In the genomic region with DNA sequence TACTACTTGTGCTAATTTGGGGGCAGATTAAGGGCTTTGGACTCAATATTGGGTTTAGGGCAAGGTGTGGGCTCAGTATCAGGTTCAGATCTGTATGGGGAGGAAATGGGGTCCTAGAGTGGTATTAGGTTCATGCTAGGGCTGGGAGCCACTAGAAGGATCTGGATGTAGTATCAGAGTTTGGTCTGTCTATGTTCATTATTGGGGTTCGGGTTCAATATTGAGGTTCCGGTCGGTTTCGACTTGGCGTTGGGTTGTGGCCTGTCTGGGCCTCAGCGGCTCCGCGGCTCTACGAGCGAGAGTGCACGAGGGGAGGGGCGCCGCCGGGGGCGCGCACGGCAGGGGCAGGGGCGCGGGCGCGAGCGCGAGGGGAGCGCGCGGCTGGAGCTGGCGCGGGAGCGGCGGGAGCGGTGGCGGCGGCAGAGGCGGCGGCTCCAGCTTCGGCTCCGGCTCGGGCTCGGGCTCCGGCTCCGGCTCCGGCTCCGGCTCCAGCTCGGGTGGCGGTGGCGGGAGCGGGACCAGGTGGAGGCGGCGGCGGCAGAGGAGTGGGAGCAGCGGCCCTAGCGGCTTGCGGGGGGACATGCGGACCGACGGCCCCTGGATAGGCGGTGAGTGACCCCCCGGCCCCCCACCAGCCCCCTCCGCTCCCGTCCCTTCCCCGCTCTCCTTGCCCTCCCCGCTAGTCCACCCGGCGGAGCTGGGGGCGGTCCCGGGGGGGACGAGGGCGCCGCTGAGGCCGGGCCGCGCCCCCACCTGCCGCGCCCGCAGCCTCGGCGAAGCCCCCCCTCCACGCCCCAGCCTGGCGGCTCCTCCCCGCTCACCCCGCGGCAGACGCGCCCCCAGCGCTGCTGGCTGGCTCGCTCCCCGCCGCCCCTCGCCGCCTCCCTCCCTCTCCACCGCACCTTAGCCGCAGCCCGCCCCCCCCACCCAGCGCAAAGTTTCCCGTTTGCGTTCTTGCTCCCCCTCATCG, we compare ENCODE assay signal across 8 cellular contexts. TPM values are rescaled to one million over a fixed set of nuclear protein-coding genes. Genes with fewer than 3 reads are reported as not detected.
DNase-seq lines count a peak whose midpoint lies in the region; ATAC-seq and TF ChIP-seq lines count a peak whose summit lies in the region.

A gene (plus strand): TSS at position 401 of the 970 bp plus-strand sequence. CDS start 14,193 bp downstream, outside the sequence.

- peak within 1 kb of the TSS; percentile 36 for H2BK120ac ChIP-seq in neuronal stem cell (ENCODE audit: low read depth, low read length)

- in situ Hi-C loops in GM13976 (cut with MboI; ENCODE audit: low sequenced_read_pairs, unreplicated experiment): loop anchor here (25.0 kb wide), 1 partner anchor 407 kb away; a partner anchor contains a TSS

- H3K27ac ChIP-seq in neuronal stem cell (replicated peaks; ENCODE audit: low read length): no peak within 1 kb of the TSS
- H3K27ac ChIP-seq in Karpas-422 (ENCODE audit: low read length): no peak within 1 kb of the TSS

- H3K4me3 Mint-ChIP-seq in activated naive CD8-positive, alpha-beta T cell treated with anti-CD3 and anti-CD28 coated beads, Interleukin-2, amount 10 ng/mL, durations not matched to agents 7 days and 5 days: peak within 1 kb of the TSS; percentile 88
- peak within 1 kb of the TSS; percentile 99 for H3K4me3 Mint-ChIP-seq in glutamatergic neuron (ENCODE audit: unreplicated experiment)

- peaks cover 3% of the 10 kb centered on the region for H3K79me1 ChIP-seq in neuronal stem cell (ENCODE audit: low read depth, low read length)

- H2BK5ac ChIP-seq in neuronal stem cell (ENCODE audit: low read length): peak within 1 kb of the TSS; percentile 79

- no peak within 1 kb of the TSS for H3K4ac ChIP-seq in neuronal stem cell (ENCODE audit: low read length)

- H4K8ac ChIP-seq in neuronal stem cell (ENCODE audit: low read depth, low read length): no peak within 1 kb of the TSS

- peaks cover 44% of the 10 kb centered on the region for H3K27me3 Mint-ChIP-seq in activated naive CD8-positive, alpha-beta T cell treated with anti-CD3 and anti-CD28 coated beads, Interleukin-2, amount 10 ng/mL, durations not matched to agents 7 days and 5 days
- H3K27me3 Mint-ChIP-seq in glutamatergic neuron (ENCODE audit: unreplicated experiment): peaks cover 9% of the 10 kb centered on the region

- H2BK12ac ChIP-seq in neuronal stem cell (ENCODE audit: low read length): no peak within 1 kb of the TSS

- peak within 1 kb of the TSS; percentile 98 for H3K4me2 ChIP-seq in neuronal stem cell (ENCODE audit: insufficient read depth, low read length, poor library complexity, severe bottlenecking)
- H3K4me2 ChIP-seq in Karpas-422 (ENCODE audit: low read depth, low read length, poor library complexity, severe bottlenecking): no peak within 1 kb of the TSS

- ATAC-seq in activated naive CD8-positive, alpha-beta T cell treated with anti-CD3 and anti-CD28 coated beads, Interleukin-2, amount 10 ng/mL, durations not matched to agents 7 days and 5 days (ENCODE audit: low read depth): peak; percentile 32
- no peak for ATAC-seq in HG02840 (IDR thresholded peaks at IDR 0.05; ENCODE audit: low FRiP score, unreplicated experiment)

- H3K14ac ChIP-seq in neuronal stem cell (ENCODE audit: low read length): no peak within 1 kb of the TSS

- H3K9me2 ChIP-seq in Karpas-422 (replicated peaks; ENCODE audit: insufficient read depth, low read length): no peaks in the 10 kb centered on the region

- peaks cover 18% of the 10 kb centered on the region for H3K4me1 Mint-ChIP-seq in activated naive CD8-positive, alpha-beta T cell treated with anti-CD3 and anti-CD28 coated beads, Interleukin-2, amount 10 ng/mL, durations not matched to agents 7 days and 5 days
- H3K4me1 Mint-ChIP-seq in glutamatergic neuron (ENCODE audit: low read depth, unreplicated experiment): peaks cover 26% of the 10 kb centered on the region

- H3K23ac ChIP-seq in neuronal stem cell (ENCODE audit: low read depth, low read length, poor library complexity): peak within 1 kb of the TSS; percentile 89

- H2BK15ac ChIP-seq in neuronal stem cell (ENCODE audit: low read length): peak within 1 kb of the TSS; percentile 50

- no peak within 1 kb of the TSS for H4K91ac ChIP-seq in neuronal stem cell (ENCODE audit: low read depth, low read length, poor library complexity)

- no CpG with 5 or more reads among the region's 97 CpGs for WGBS in neuronal stem cell (ENCODE audit: extremely low coverage in 2 of 2, insufficient read length in 2 of 2, insufficient replicate concordance in 1 of 2), 2 donors

- no peak for TF ChIP-seq CTCF in GM13976 (IDR thresholded peaks at IDR 0.05; ENCODE audit: borderline replicate concordance, control extremely low read depth, extremely low read depth, insufficient read depth, missing control alignments)
- TF ChIP-seq CTCF in glutamatergic neuron (IDR thresholded peaks at IDR 0.05; ENCODE audit: partially characterized antibody, unreplicated experiment): no peak

- H3K79me2 ChIP-seq in Karpas-422 (ENCODE audit: low read length): no peaks in the 10 kb centered on the region

- H3K4me1 ChIP-seq in neuronal stem cell (ENCODE audit: control insufficient read depth in 2 of 2, insufficient read depth in 1 of 2, low read depth in 1 of 2, low read length in 2 of 2) (peaks cover 10 to 17% of the 10 kb centered on the region in 2 donors), Karpas-422 (ENCODE audit: low read length) (no peaks in the 10 kb centered on the region)

- no peaks in the 10 kb centered on the region for H3K36me3 Mint-ChIP-seq in activated naive CD8-positive, alpha-beta T cell treated with anti-CD3 and anti-CD28 coated beads, Interleukin-2, amount 10 ng/mL, durations not matched to agents 7 days and 5 days
- H3K36me3 Mint-ChIP-seq in glutamatergic neuron (ENCODE audit: unreplicated experiment): peaks cover 3% of the 10 kb centered on the region

- no peaks in the 10 kb centered on the region for H3K36me3 ChIP-seq in neuronal stem cell (replicated peaks in 1 of 2; ENCODE audit: control insufficient read depth in 2 of 2, insufficient read depth in 2 of 2, low read length in 2 of 2)
- no peaks in the 10 kb centered on the region for H3K36me3 ChIP-seq in Karpas-422 (ENCODE audit: insufficient read depth, low read length)

- POLR2A ChIA-PET in activated naive CD8-positive, alpha-beta T cell treated with anti-CD3 and anti-CD28 coated beads, Interleukin-2, amount 10 ng/mL, durations not matched to agents 7 days and 5 days (lab: Charles Lee): interaction anchor here (1.1 kb wide), 1 partner anchor 119 kb away, joined by 4 read pairs; a partner anchor contains a TSS

- peaks cover 0 to 12% (median 0%) of the 10 kb centered on the region in 3 experiments for H3K27me3 ChIP-seq in neuronal stem cell (ENCODE audit: control insufficient read depth in 3 of 3, insufficient read depth in 3 of 3, low read depth in 1 of 3, low read length in 3 of 3)
- H3K27me3 ChIP-seq in Karpas-422 (ENCODE audit: low read length): no peaks in the 10 kb centered on the region

- no peak within 1 kb of the TSS for H3K27ac Mint-ChIP-seq in activated naive CD8-positive, alpha-beta T cell treated with anti-CD3 and anti-CD28 coated beads, Interleukin-2, amount 10 ng/mL, durations not matched to agents 7 days and 5 days
- H3K27ac Mint-ChIP-seq in glutamatergic neuron (ENCODE audit: unreplicated experiment): peak within 1 kb of the TSS; percentile 26

- H3K18ac ChIP-seq in neuronal stem cell (ENCODE audit: low read length): peak within 1 kb of the TSS; percentile 98

- H4K20me1 ChIP-seq in Karpas-422 (ENCODE audit: insufficient read depth, low read depth, low read length): no peaks in the 10 kb centered on the region

- no peak for DNase-seq in A172 (ENCODE audit: low spot score)
- DNase-seq in GM13976 (ENCODE audit: low spot score): peak; percentile 71
- DNase-seq in NCI-H774 (lab: John Stamatoyannopoulos, UW): peak; percentile 90
- peak; percentile 63 for DNase-seq in activated naive CD8-positive, alpha-beta T cell treated with anti-CD3 and anti-CD28 coated beads, Interleukin-2, amount 10 ng/mL, durations not matched to agents 7 days and 5 days
- peak; percentile 74 for DNase-seq in glutamatergic neuron
- DNase-seq in neuronal stem cell (ENCODE audit: low spot score): peak; percentile 46
- no peak for DNase-seq in Karpas-422

- H2AK5ac ChIP-seq in neuronal stem cell (ENCODE audit: low read depth, low read length): peak within 1 kb of the TSS; percentile 66

- no peaks in the 10 kb centered on the region for H3K9me3 ChIP-seq in neuronal stem cell (replicated peaks in 1 of 2; ENCODE audit: control insufficient read depth in 2 of 2, insufficient read depth in 1 of 2, low read depth in 1 of 2, low read length in 2 of 2)
- no peaks in the 10 kb centered on the region for H3K9me3 ChIP-seq in Karpas-422 (ENCODE audit: low read length)

- peak within 1 kb of the TSS; percentile 86 for H2AFZ ChIP-seq in neuronal stem cell (ENCODE audit: low read length)
- H2AFZ ChIP-seq in Karpas-422 (ENCODE audit: low read length): no peak within 1 kb of the TSS

- H3K4me3 ChIP-seq in neuronal stem cell (ENCODE audit: low read length in 2 of 2): peak within 1 kb of the TSS; percentile 49 to 83
- no peak within 1 kb of the TSS for H3K4me3 ChIP-seq in Karpas-422 (ENCODE audit: low read length)

- no peaks in the 10 kb centered on the region for H3K9me3 Mint-ChIP-seq in activated naive CD8-positive, alpha-beta T cell treated with anti-CD3 and anti-CD28 coated beads, Interleukin-2, amount 10 ng/mL, durations not matched to agents 7 days and 5 days
- H3K9me3 Mint-ChIP-seq in glutamatergic neuron (ENCODE audit: unreplicated experiment): peaks cover 11% of the 10 kb centered on the region

- H3K9ac ChIP-seq in neuronal stem cell (ENCODE audit: low read depth, low read length, poor library complexity) (peak within 1 kb of the TSS; percentile 97), Karpas-422 (ENCODE audit: low read length) (no peak within 1 kb of the TSS)

RNA-seq across cellular contexts. Expression of the gene that starts here (rescaled TPM):
- total RNA-seq in A172 (2014; rRNA removed; shearing (Covaris generic)): 25.2 and 27.4 TPM in 2 replicates
- total RNA-seq in activated naive CD8-positive, alpha-beta T cell treated with anti-CD3 and anti-CD28 coated beads, Interleukin-2, amount 10 ng/mL, durations not matched to agents 7 days and 5 days: 1 to 10 TPM; 1.8 to 2.3 TPM
- 171 TPM for total RNA-seq in glutamatergic neuron (ENCODE audit: unreplicated experiment)
- 62.9 TPM for polyA plus RNA-seq in neuronal stem cell (2013, experiment 1 of 2)
- 64.0 TPM for polyA plus RNA-seq in neuronal stem cell (2013, experiment 2 of 2)
- not detected in 2 replicates for total RNA-seq in Karpas-422 (2014; rRNA removed; shearing (Covaris generic); ENCODE audit: low replicate concordance)

Comparison
In these comparisons a context has a peak if more than half of its experiments do, and no peak if none do; other contexts are left out.
1. DNase-seq: peak in GM13976 (single experiment), NCI-H774 (single experiment), activated naive CD8-positive, alpha-beta T cell treated with anti-CD3 and anti-CD28 coated beads, Interleukin-2, amount 10 ng/mL, durations not matched to agents 7 days and 5 days (single experiment), glutamatergic neuron (single experiment) and neuronal stem cell (single experiment); none in A172 (single experiment) and Karpas-422 (single experiment).